In the genomic region with DNA sequence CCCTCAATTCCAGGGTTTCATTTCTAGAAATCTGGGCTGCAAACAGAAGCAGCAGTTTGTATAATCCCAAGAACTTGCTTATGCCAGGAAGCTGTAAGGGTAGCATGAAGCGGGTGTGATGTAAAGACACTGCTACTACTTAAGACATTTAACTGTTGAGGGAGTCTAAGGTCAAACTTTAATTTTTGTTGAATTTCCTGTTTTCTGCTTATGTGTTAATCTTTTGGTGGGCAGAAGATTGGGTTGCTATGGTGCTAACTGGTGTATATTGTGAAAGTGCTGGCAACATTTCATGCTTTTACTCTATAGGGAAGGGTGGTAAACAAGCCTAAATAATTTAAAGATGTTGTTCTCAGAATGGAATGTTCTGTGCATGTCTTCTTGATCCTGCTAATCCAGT, we compare ENCODE assay signal across 9 cellular contexts. TPM values are rescaled to one million over a fixed set of nuclear protein-coding genes. Genes with fewer than 3 reads are reported as not detected.
DNase-seq lines count a peak whose midpoint lies in the region; ATAC-seq, FAIRE-seq and TF ChIP-seq lines count a peak whose summit lies in the region.
"Had no signal": no experiment of that assay in that cellular context is flagged by ENCODE, and none has a peak within 500 bp of the region (broad histone marks: within the 10 kb centered on the region; RNA-seq: fewer than 3 reads in every experiment).

No MANE protein-coding gene starts in this region.

- H3K4me1 Mint-ChIP-seq in GM23338 = peaks cover 43% of the 10 kb centered on the region
- peaks cover 38% of the 10 kb centered on the region for H3K4me1 Mint-ChIP-seq in endodermal cell

- H3K4me2 ChIP-seq in GM23338 (0 out of 2 replicates have a peak overlapping the region, but pooled peaks have one; percentile 7), PC-9 (0 out of 2 replicates have a peak overlapping the region, but pooled peaks have one; percentile 7), trophoblast cell (ENCODE audit: low read length) (no peak overlapping the region)

- H3K79me2 ChIP-seq in GM23338 (replicated peaks; ENCODE audit: insufficient read depth) (peaks cover 53% of the 10 kb centered on the region), PC-9 (ENCODE audit: low read depth) (peaks cover 36% of the 10 kb centered on the region), trophoblast cell (ENCODE audit: control insufficient read depth, insufficient read depth, low read length, poor library complexity) (peaks cover 4% of the 10 kb centered on the region)

- no peak overlapping the region for H3K4me3 Mint-ChIP-seq in GM23338
- H3K4me3 Mint-ChIP-seq in endodermal cell = no peak overlapping the region

- H4K8ac ChIP-seq in trophoblast cell (ENCODE audit: low read depth, low read length) = no peak overlapping the region

- H4K12ac ChIP-seq in trophoblast cell (ENCODE audit: low read depth, low read length) = no peak overlapping the region

- H3K27me3 ChIP-seq in GM23338 (ENCODE audit: insufficient read depth) (peaks cover 19% of the 10 kb centered on the region), PC-9 (ENCODE audit: insufficient read depth, low read depth) (no peaks in the 10 kb centered on the region), trophoblast cell (ENCODE audit: insufficient read depth, low read length) (no peaks in the 10 kb centered on the region), endodermal cell (ENCODE audit: control insufficient read depth, insufficient read depth, low read length, poor library complexity, severe bottlenecking) (peaks cover 13% of the 10 kb centered on the region)

- no peak overlapping the region for H3K14ac ChIP-seq in trophoblast cell (ENCODE audit: low read length)

- H4K91ac ChIP-seq in trophoblast cell (ENCODE audit: low read depth, low read length) = no peak overlapping the region

- no peak overlapping the region for H2AFZ ChIP-seq in GM23338
- no peak overlapping the region for H2AFZ ChIP-seq in PC-9
- H2AFZ ChIP-seq in trophoblast cell (ENCODE audit: insufficient read depth, low read length, poor library complexity) = no peak overlapping the region

- no peaks in the 10 kb centered on the region for H3K9me3 ChIP-seq in PC-9 (ENCODE audit: insufficient read depth, low read depth)
- H3K9me3 ChIP-seq in trophoblast cell (ENCODE audit: insufficient read depth, low read depth, low read length) = no peaks in the 10 kb centered on the region
- no peaks in the 10 kb centered on the region for H3K9me3 ChIP-seq in endodermal cell (ENCODE audit: control insufficient read depth, low read length)

- H3K9me3 Mint-ChIP-seq in GM23338 = no peaks in the 10 kb centered on the region
- no peaks in the 10 kb centered on the region for H3K9me3 Mint-ChIP-seq in endodermal cell

- H3K4me1 ChIP-seq in GM23338 (ENCODE audit: insufficient read depth) (peaks cover 33% of the 10 kb centered on the region), PC-9 (replicated peaks; ENCODE audit: insufficient read depth) (peaks cover 25% of the 10 kb centered on the region), trophoblast cell (ENCODE audit: control insufficient read depth in 1 of 2, insufficient read depth in 2 of 2, low read length in 2 of 2) (peaks cover 10 to 12% of the 10 kb centered on the region in 2 experiments), endodermal cell (ENCODE audit: control insufficient read depth, insufficient read depth, low read length) (no peaks in the 10 kb centered on the region)

- DNase-seq in GM23338 (ENCODE audit: low spot score) = no peak
- no peak for DNase-seq in PC-9
- peak; percentile 48 to 60 for DNase-seq in erythroblast (lab: John Stamatoyannopoulos, UW)
- DNase-seq in trophoblast cell = peak; percentile 53 to 94
- DNase-seq in caudate nucleus (lab: John Stamatoyannopoulos, UW) = no peak
- DNase-seq in RCC 7860 (ENCODE audit: low spot score) = no peak
- DNase-seq in endodermal cell = no peak
- DNase-seq: left colon had no signal

- no peak overlapping the region for H2BK12ac ChIP-seq in trophoblast cell (ENCODE audit: low read length)

- H3K27ac ChIP-seq in GM23338 (ENCODE audit: low read depth) (no peak overlapping the region), PC-9 (no peak overlapping the region), trophoblast cell (ENCODE audit: low read depth, low read length) (no peak overlapping the region), caudate nucleus (ENCODE audit: low read depth, low read length) (no peak overlapping the region), endodermal cell (ENCODE audit: low read depth, low read length) (no peak overlapping the region)

- H3K36me3 Mint-ChIP-seq in GM23338 (ENCODE audit: low read depth) (no peaks in the 10 kb centered on the region; the same call in 2 of the 3 replicates), endodermal cell (ENCODE audit: low read depth) (no peaks in the 10 kb centered on the region)

- no peak overlapping the region for H3K4ac ChIP-seq in trophoblast cell (ENCODE audit: low read depth, low read length)

- H2BK120ac ChIP-seq in trophoblast cell (ENCODE audit: insufficient read depth, low read length, poor library complexity) = no peak overlapping the region

- intact Hi-C loops in PC-9 (cut with micrococcal nuclease; ENCODE audit: unreplicated experiment) = no loop called here

- peaks cover 21% of the 10 kb centered on the region for H3K27me3 Mint-ChIP-seq in GM23338 (ENCODE audit: insufficient read depth, low read depth, poor library complexity)
- peaks cover 32% of the 10 kb centered on the region for H3K27me3 Mint-ChIP-seq in endodermal cell (ENCODE audit: insufficient read depth)

- H3K23ac ChIP-seq in trophoblast cell (ENCODE audit: low read length) = no peak overlapping the region

- BruUV-seq in PC-9 (replicated peaks; lab: Mats Ljungman, UMichigan) = no TSS peak

- 0 out of 2 replicates have a peak, but pooled peaks cover 3% of the 10 kb centered on the region for H4K20me1 ChIP-seq in GM23338 (replicated peaks; ENCODE audit: insufficient read depth)
- H4K20me1 ChIP-seq in PC-9 (ENCODE audit: insufficient read depth) = no peaks in the 10 kb centered on the region

- H3K79me1 ChIP-seq in trophoblast cell (ENCODE audit: low read length) = peaks cover 4% of the 10 kb centered on the region

- H3K4me3 ChIP-seq in GM23338 (no peak overlapping the region), PC-9 (no peak overlapping the region), trophoblast cell (ENCODE audit: low read depth, low read length) (no peak overlapping the region), endodermal cell (ENCODE audit: low read length) (no peak overlapping the region)

- H3K36me3 ChIP-seq in GM23338 (ENCODE audit: insufficient read depth) (no peaks in the 10 kb centered on the region), PC-9 (ENCODE audit: low read depth) (no peaks in the 10 kb centered on the region), trophoblast cell (ENCODE audit: control insufficient read depth in 1 of 2, insufficient read depth in 2 of 2, low read length in 2 of 2) (no peaks in the 10 kb centered on the region), endodermal cell (ENCODE audit: control insufficient read depth, insufficient read depth, low read length) (no peaks in the 10 kb centered on the region)

- POLR2A ChIA-PET in PC-9 (lab: Charles Lee; ENCODE audit: unreplicated experiment) = interaction anchor here (0.5 to 0.7 kb wide), 2 partner anchors 24 to 36 kb away, joined by 4 read pairs; no protein-coding TSS in a partner anchor

- no peak for ATAC-seq in GM23338
- ATAC-seq: left colon had no signal

- CTCF ChIA-PET in PC-9 (lab: Charles Lee) = no interaction called here

- H3F3A ChIP-seq in GM23338 (replicated peaks; ENCODE audit: low read depth) (no peaks in the 10 kb centered on the region), PC-9 (ENCODE audit: insufficient read depth, low read depth) (peaks cover 16% of the 10 kb centered on the region; the same call in 1 of the 2 replicates)

- FAIRE-seq in RCC 7860 (lab: Jason Lieb, UNC) = no peak
- FAIRE-seq: G401.6 had no signal

- H2AK5ac ChIP-seq in trophoblast cell (ENCODE audit: low read length) = no peak overlapping the region

- no peak overlapping the region for H2BK5ac ChIP-seq in trophoblast cell (ENCODE audit: low read depth, low read length, poor library complexity)

- H3K9me2 ChIP-seq in GM23338 (ENCODE audit: insufficient read depth) = no peaks in the 10 kb centered on the region
- H3K9me2 ChIP-seq in PC-9 (ENCODE audit: insufficient read depth) = no peaks in the 10 kb centered on the region

- no peak overlapping the region for H3K18ac ChIP-seq in trophoblast cell (ENCODE audit: low read length)

- H3K27ac Mint-ChIP-seq in GM23338 = no peak overlapping the region
- H3K27ac Mint-ChIP-seq in endodermal cell = no peak overlapping the region

- TF ChIP-seq POLR2A in erythroblast (IDR thresholded peaks at IDR 0.05; ENCODE audit: low read length) = no peak

- TF ChIP-seq CTCF in GM23338 (conservative IDR thresholded peaks at IDR 0.05; ENCODE audit: low read depth in 2 of 2) = no peak
- no peak for TF ChIP-seq CTCF in PC-9 (conservative IDR thresholded peaks at IDR 0.05)
- no peak for TF ChIP-seq CTCF in endodermal cell (conservative IDR thresholded peaks at IDR 0.05)

- WGBS in trophoblast cell (ENCODE audit: extremely low coverage, insufficient coverage, insufficient read length) = no CpG with 5 or more reads among the region's 1 CpG
- WGBS in endodermal cell (ENCODE audit: insufficient coverage in 1 of 2, insufficient read length in 1 of 2), 2 experiments = 75 to 91% methylated on average over 1 of the region's 1 CpG

- H3K9ac ChIP-seq in trophoblast cell (ENCODE audit: low read length) (no peak overlapping the region), endodermal cell (ENCODE audit: extremely low read depth, low read length, poor library complexity, severe bottlenecking) (no peak overlapping the region)

TF ChIP-seq in GM23338, 12 proteins besides CTCF, POLR2A, EP300 and RAD21 (continues in another document):
- no peak for TF ChIP-seq ETS1 (IDR thresholded peaks at IDR 0.05)

RNA-seq across cellular contexts. Expression of gene NCOA1, which starts 2.7 kb away (rescaled TPM):
- 13.1 and 15.1 TPM in 2 replicates for total RNA-seq in GM23338 (2014; rRNA removed; shearing (Covaris generic))
- 6.4 and 7.1 TPM in 2 replicates for polyA plus RNA-seq in GM23338 (2016; fragmentation: Nextera tagmentation; extraction: Ambion mirVana)
- 9.1 and 11.6 TPM in 2 replicates for total RNA-seq in PC-9 (2021)
- polyA plus RNA-seq in trophoblast cell (2013) = 7.5 and 8.1 TPM in 2 replicates
- total RNA-seq in endodermal cell = 10 to 100 TPM; 20.1 to 22.6 TPM
- polyA plus RNA-seq in endodermal cell (2013, experiment 1 of 2) = 16.3 TPM
- 16.4 TPM for polyA plus RNA-seq in endodermal cell (2013, experiment 2 of 2)

Comparison
In these comparisons a context has a peak if more than half of its experiments do, and no peak if none do; other contexts are left out.
1. DNase-seq: peak in erythroblast (2 of 2) and trophoblast cell (2 of 2); none in GM23338 (single experiment), PC-9 (0 of 2), caudate nucleus (0 of 61), RCC 7860 (single experiment) and endodermal cell (single experiment).